14 cellular contexts compared by ENCODE assay signal in the genomic region with DNA sequence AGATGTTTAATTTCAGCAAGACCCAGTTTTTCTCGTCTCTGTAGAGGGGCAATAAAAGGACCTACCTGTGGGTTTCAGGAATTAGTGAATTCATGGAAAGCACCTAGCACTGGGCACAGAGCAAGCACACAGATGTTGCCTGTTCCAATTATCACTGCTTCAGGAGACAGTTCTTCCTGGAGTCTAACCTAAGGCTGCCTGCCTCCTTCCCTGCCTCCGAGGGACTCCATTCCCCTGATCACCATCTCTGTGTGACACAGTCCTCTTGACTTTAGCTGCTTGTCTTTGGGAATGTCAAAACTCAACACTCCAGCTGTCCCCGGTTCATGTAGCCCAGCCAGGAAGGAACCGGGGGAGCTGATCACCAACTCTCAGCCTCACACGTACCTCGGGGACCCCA.
DNase-seq lines count a peak whose midpoint lies in the region; ATAC-seq and TF ChIP-seq lines count a peak whose summit lies in the region.
"Had no signal": no experiment of that assay in that cellular context is flagged by ENCODE, and none has a peak within 500 bp of the region (broad histone marks: within the 10 kb centered on the region; RNA-seq: fewer than 3 reads in every experiment).

No MANE protein-coding gene starts in this region.

- H2BK120ac ChIP-seq in H9 (ENCODE audit: low read depth, low read length, poor library complexity, severe bottlenecking), result no peak overlapping the region

- peak; percentile 2 for ATAC-seq in GM19372 (IDR thresholded peaks at IDR 0.05; ENCODE audit: low read depth, unreplicated experiment)

- no peak overlapping the region for H4K8ac ChIP-seq in H9 (replicated peaks; ENCODE audit: insufficient read length, low read depth, low read length)

- no peak overlapping the region for H3K4me3 ChIP-seq in BLaER1
- H3K4me3 ChIP-seq in mucosa of stomach (ENCODE audit: low read length), result no peak overlapping the region
- H3K4me3 ChIP-seq in SK-N-SH (ENCODE audit: low read depth in 2 of 2, low read length in 1 of 2), result no peak overlapping the region; a peak in 1 of 4 replicates
- no peak overlapping the region for H3K4me3 ChIP-seq in prostate gland
- H3K4me3 ChIP-seq: thoracic aorta had no signal

- no peak overlapping the region for H2BK15ac ChIP-seq in H9 (ENCODE audit: low read depth, low read length)

- intact Hi-C loops in prostate gland (cut with DNase I), result no loop called here

- CTCF ChIA-PET in activated CD4-positive, alpha-beta memory T cell treated with anti-CD3 and anti-CD28 coated beads, Interleukin-2, amount 10 ng/mL, durations not matched to agents 7 days and 5 days (lab: Charles Lee), result interaction anchor here (0.6 to 2.2 kb wide), 8 partner anchors 17 to 369 kb away, joined by 3 to 32 read pairs (median 6); no protein-coding TSS in a partner anchor
- CTCF ChIA-PET in SK-N-SH (lab: Yijun Ruan, JAX), result interaction anchor here (0.9 to 2.1 kb wide), 12 partner anchors 9 to 432 kb away, joined by 3 to 13 read pairs (median 3); no protein-coding TSS in a partner anchor

- H2AFZ ChIP-seq in SK-N-SH (ENCODE audit: low read depth) (no peak overlapping the region), H9 (ENCODE audit: low read length) (no peak overlapping the region)

- H3K27me3 ChIP-seq in BLaER1, result peaks cover 5% of the 10 kb centered on the region; the same call in 1 of the 2 replicates
- H3K27me3 ChIP-seq in mucosa of stomach (ENCODE audit: control insufficient read depth, insufficient read depth, low read length), result no peaks in the 10 kb centered on the region
- no peaks in the 10 kb centered on the region for H3K27me3 ChIP-seq in SK-N-SH (ENCODE audit: insufficient read depth)
- H3K27me3 ChIP-seq in prostate gland (replicated peaks; ENCODE audit: insufficient read depth), result no peaks in the 10 kb centered on the region
- H3K27me3 ChIP-seq in H9 (ENCODE audit: insufficient read depth, low read length), result no peaks in the 10 kb centered on the region

- H3K27ac ChIP-seq in BLaER1, result no peak overlapping the region
- no peak overlapping the region for H3K27ac ChIP-seq in SK-N-SH (ENCODE audit: low read depth in 2 of 2, low read length in 1 of 2)
- no peak overlapping the region for H3K27ac ChIP-seq in prostate gland
- no peak overlapping the region for H3K27ac ChIP-seq in H9 (ENCODE audit: insufficient read length, low read depth, low read length)
- H3K27ac ChIP-seq: thoracic aorta had no signal

- no peak for DNase-seq in activated CD4-positive, alpha-beta memory T cell treated with anti-CD3 and anti-CD28 coated beads, Interleukin-2, amount 10 ng/mL, durations not matched to agents 7 days and 5 days
- no peak for DNase-seq in SK-N-SH
- no peak for DNase-seq in prostate gland (ENCODE audit: low spot score)
- no peak for DNase-seq in H9
- no peak for DNase-seq in HPDE6-E6E7 (ENCODE audit: extremely low spot score)
- DNase-seq: effector CD8-positive, alpha-beta T cell; mammary epithelial cell; NCI-H2081; NCI-H774 had no signal

- H3K4me1 ChIP-seq in BLaER1 (peaks cover 14% of the 10 kb centered on the region), mucosa of stomach (ENCODE audit: control insufficient read depth, insufficient read depth, low read length) (peaks cover 69% of the 10 kb centered on the region), SK-N-SH (ENCODE audit: control insufficient read depth in 1 of 2, insufficient read depth in 2 of 2, low read depth in 1 of 2, low read length in 1 of 2) (peaks cover 10 to 12% of the 10 kb centered on the region in 2 experiments; a peak in 2 of 4 replicates), prostate gland (replicated peaks) (no peaks in the 10 kb centered on the region), H9 (ENCODE audit: insufficient read depth, low read length) (0 out of 2 replicates have a peak, but pooled peaks cover 5% of the 10 kb centered on the region)

- no peaks in the 10 kb centered on the region for H3K79me2 ChIP-seq in SK-N-SH (ENCODE audit: insufficient read depth)
- H3K79me2 ChIP-seq in H9 (ENCODE audit: insufficient read depth, low read length), result no peaks in the 10 kb centered on the region

- H3K9me2 ChIP-seq in SK-N-SH, result no peaks in the 10 kb centered on the region

- no peak for TF ChIP-seq EP300 in SK-N-SH (IDR thresholded peaks at IDR 0.05; ENCODE audit: borderline replicate concordance in 1 of 2, low read depth in 1 of 2, low read length in 1 of 2)

- H3K27ac Mint-ChIP-seq in activated CD4-positive, alpha-beta memory T cell treated with anti-CD3 and anti-CD28 coated beads, Interleukin-2, amount 10 ng/mL, durations not matched to agents 7 days and 5 days, result peak overlapping the region; percentile 83
- H3K27ac Mint-ChIP-seq in H9, result no peak overlapping the region

- H3K9me3 ChIP-seq in BLaER1 (no peaks in the 10 kb centered on the region), mucosa of stomach (ENCODE audit: control insufficient read depth, low read length) (no peaks in the 10 kb centered on the region), SK-N-SH (no peaks in the 10 kb centered on the region), prostate gland (no peaks in the 10 kb centered on the region), H9 (ENCODE audit: control insufficient read depth, low read depth, low read length) (no peaks in the 10 kb centered on the region)
- H3K9me3 ChIP-seq: thoracic aorta had no signal

- H4K5ac ChIP-seq in H9 (ENCODE audit: insufficient read length, low read depth, low read length), result no peak overlapping the region

- 38% methylated on average over 6 of the region's 6 CpGs for WGBS in SK-N-SH (ENCODE audit: low lambda C conversion rate)
- WGBS in prostate gland, result 42% methylated on average over 6 of the region's 6 CpGs
- WGBS in H9 (ENCODE audit: extremely low coverage, insufficient read length, low lambda C conversion rate), result no CpG with 5 or more reads among the region's 6 CpGs

- H3K79me1 ChIP-seq in H9 (ENCODE audit: insufficient read depth, low read depth, low read length, poor library complexity, severe bottlenecking), result no peaks in the 10 kb centered on the region

- no peak overlapping the region for H3K14ac ChIP-seq in H9 (ENCODE audit: insufficient read depth, low read length)

- peaks cover 33% of the 10 kb centered on the region for H3K4me1 Mint-ChIP-seq in activated CD4-positive, alpha-beta memory T cell treated with anti-CD3 and anti-CD28 coated beads, Interleukin-2, amount 10 ng/mL, durations not matched to agents 7 days and 5 days
- H3K4me1 Mint-ChIP-seq in H9, result peaks cover 27 to 39% of the 10 kb centered on the region in 2 experiments

- H2BK12ac ChIP-seq in H9 (ENCODE audit: insufficient read length, low read depth, low read length), result no peak overlapping the region

- no peak overlapping the region for H3T11ph ChIP-seq in H9 (ENCODE audit: low read length)

- H3K4me2 ChIP-seq in BLaER1 (peak overlapping the region; percentile 69), SK-N-SH (no peak overlapping the region), H9 (ENCODE audit: insufficient read depth, insufficient read length, low read length) (no peak overlapping the region)

- TF ChIP-seq RAD21 in SK-N-SH (IDR thresholded peaks at IDR 0.05; ENCODE audit: low read length), result no peak

- no peak overlapping the region for H2AK5ac ChIP-seq in H9 (ENCODE audit: insufficient read length, low read length)

- no peaks in the 10 kb centered on the region for H3K36me3 ChIP-seq in BLaER1
- H3K36me3 ChIP-seq in mucosa of stomach (ENCODE audit: control insufficient read depth, insufficient read depth, low read length), result no peaks in the 10 kb centered on the region
- no peaks in the 10 kb centered on the region for H3K36me3 ChIP-seq in SK-N-SH (replicated peaks in 1 of 2; ENCODE audit: control insufficient read depth in 1 of 2, insufficient read depth in 2 of 2, low read length in 1 of 2)
- no peaks in the 10 kb centered on the region for H3K36me3 ChIP-seq in prostate gland
- H3K36me3 ChIP-seq: thoracic aorta had no signal

- peaks cover 4% of the 10 kb centered on the region for H3F3A ChIP-seq in SK-N-SH (replicated peaks; ENCODE audit: insufficient read depth)

- H3K36me3 Mint-ChIP-seq in activated CD4-positive, alpha-beta memory T cell treated with anti-CD3 and anti-CD28 coated beads, Interleukin-2, amount 10 ng/mL, durations not matched to agents 7 days and 5 days (ENCODE audit: low read depth), result no peaks in the 10 kb centered on the region
- no peaks in the 10 kb centered on the region for H3K36me3 Mint-ChIP-seq in H9 (ENCODE audit: insufficient read depth in 1 of 3, low read depth in 3 of 3)
- H3K36me3 Mint-ChIP-seq: CD14-positive monocyte had no signal

- peaks cover 25% of the 10 kb centered on the region for H3K27me3 Mint-ChIP-seq in activated CD4-positive, alpha-beta memory T cell treated with anti-CD3 and anti-CD28 coated beads, Interleukin-2, amount 10 ng/mL, durations not matched to agents 7 days and 5 days
- H3K27me3 Mint-ChIP-seq in H9 (ENCODE audit: low read depth), result peaks cover 43% of the 10 kb centered on the region

- H3K9me3 Mint-ChIP-seq in activated CD4-positive, alpha-beta memory T cell treated with anti-CD3 and anti-CD28 coated beads, Interleukin-2, amount 10 ng/mL, durations not matched to agents 7 days and 5 days, result no peaks in the 10 kb centered on the region
- no peaks in the 10 kb centered on the region for H3K9me3 Mint-ChIP-seq in H9

- no peak overlapping the region for H4K91ac ChIP-seq in H9 (ENCODE audit: insufficient read length, low read depth, low read length)

- TF ChIP-seq CTCF in SK-N-SH (IDR thresholded peaks at IDR 0.05), result no peak
- TF ChIP-seq CTCF in prostate gland (IDR thresholded peaks at IDR 0.05), result no peak
- TF ChIP-seq CTCF in H9 (conservative IDR thresholded peaks at IDR 0.05), result no peak

- H3K9ac ChIP-seq in BLaER1 (no peak overlapping the region), mucosa of stomach (ENCODE audit: low read length) (peak overlapping the region; percentile 6), SK-N-SH (no peak overlapping the region), H9 (ENCODE audit: extremely low read depth, insufficient read length, low read length) (no peak overlapping the region)

- no peak overlapping the region for H2BK5ac ChIP-seq in H9 (ENCODE audit: insufficient read length, low read length)

- no peaks in the 10 kb centered on the region for H4K20me1 ChIP-seq in BLaER1
- no peaks in the 10 kb centered on the region for H4K20me1 ChIP-seq in SK-N-SH (ENCODE audit: insufficient read depth)
- H4K20me1 ChIP-seq in H9 (ENCODE audit: control insufficient read depth, insufficient read depth, insufficient read length), result no peaks in the 10 kb centered on the region

- POLR2A ChIA-PET in activated CD4-positive, alpha-beta memory T cell treated with anti-CD3 and anti-CD28 coated beads, Interleukin-2, amount 10 ng/mL, durations not matched to agents 7 days and 5 days (lab: Charles Lee), result interaction anchor here (0.8 to 2.5 kb wide), 14 partner anchors 10 to 614 kb away, joined by 3 to 14 read pairs (median 4); a partner anchor contains a TSS
- POLR2A ChIA-PET in SK-N-SH (lab: Yijun Ruan, JAX), result no interaction called here

- H2BK20ac ChIP-seq in H9 (ENCODE audit: low read depth, low read length, poor library complexity, severe bottlenecking), result no peak overlapping the region

- no peaks in the 10 kb centered on the region for H3K23me2 ChIP-seq in H9 (ENCODE audit: insufficient read length, low read depth, low read length, poor library complexity, severe bottlenecking)

- no peak for TF ChIP-seq POLR2A in prostate gland (IDR thresholded peaks at IDR 0.05)

- no peak overlapping the region for H3K4ac ChIP-seq in H9 (ENCODE audit: low read depth, low read length)

- no peak overlapping the region for H3K56ac ChIP-seq in H9 (ENCODE audit: insufficient read length, low read depth, low read length)

- H3K23ac ChIP-seq in H9 (ENCODE audit: insufficient read length, low read depth, low read length), result no peak overlapping the region

- peak overlapping the region; percentile 63 for H3K4me3 Mint-ChIP-seq in activated CD4-positive, alpha-beta memory T cell treated with anti-CD3 and anti-CD28 coated beads, Interleukin-2, amount 10 ng/mL, durations not matched to agents 7 days and 5 days
- no peak overlapping the region for H3K4me3 Mint-ChIP-seq in H9

- no peak overlapping the region for H3K18ac ChIP-seq in H9 (ENCODE audit: insufficient read length, low read depth, low read length)
